ENCODE assay signal across 9 cellular contexts in the genomic region with DNA sequence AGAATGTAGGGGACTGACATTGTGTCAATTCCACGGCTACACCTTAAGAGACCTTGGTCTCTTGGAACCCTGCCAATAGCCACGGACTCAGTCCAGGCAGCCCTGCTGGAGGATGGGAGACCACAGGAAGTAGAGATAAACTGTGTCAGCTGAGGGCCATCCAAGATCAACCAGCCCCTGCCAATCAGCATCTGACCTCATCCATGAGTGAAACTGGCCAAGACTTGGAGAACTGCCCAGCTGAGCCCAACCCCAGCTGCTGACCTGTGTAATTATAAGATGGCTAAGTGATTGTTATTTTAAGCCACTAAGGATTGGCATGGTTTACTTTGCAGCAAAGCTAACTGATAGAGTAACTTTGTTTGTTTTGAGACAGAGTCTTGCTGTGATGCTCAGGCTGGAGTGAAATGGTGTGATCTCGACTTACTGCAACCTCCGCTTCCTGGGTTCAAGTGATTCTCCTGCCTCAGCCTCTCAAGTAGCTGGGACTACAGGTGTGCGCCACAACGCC. TPM values are rescaled to one million over a fixed set of nuclear protein-coding genes. Genes with fewer than 3 reads are reported as not detected.
DNase-seq lines count a peak whose midpoint lies in the region; ATAC-seq, FAIRE-seq and TF ChIP-seq lines count a peak whose summit lies in the region.
"Had no signal": no experiment of that assay in that cellular context is flagged by ENCODE, and none has a peak within 500 bp of the region (broad histone marks: within the 10 kb centered on the region; RNA-seq: fewer than 3 reads in every experiment).

No MANE protein-coding gene starts in this region.

- H3K36me3 ChIP-seq in prostate gland: no peaks in the 10 kb centered on the region

- ATAC-seq in GM18498 (IDR thresholded peaks at IDR 0.05; ENCODE audit: unreplicated experiment) (no peak), HG03097 (IDR thresholded peaks at IDR 0.05; ENCODE audit: low FRiP score, unreplicated experiment) (no peak), HG03196 (IDR thresholded peaks at IDR 0.05; ENCODE audit: unreplicated experiment) (no peak)

- FAIRE-seq in H54 (lab: Jason Lieb, UNC): no peak

- DNase-seq in H54 (ENCODE audit: insufficient read length, low spot score): peak; percentile 61
- peak; percentile 48 to 55 for DNase-seq in erythroblast (lab: John Stamatoyannopoulos, UW)
- DNase-seq in prostate gland (ENCODE audit: low spot score): peak; percentile 7
- DNase-seq in NCI-H524 treated with DMSO at 0.1 percent for 48 hours (lab: John Stamatoyannopoulos, UW): no peak
- DNase-seq: activated T-cell treated with anti-CD3 and anti-CD28 coated beads, Interleukin-2, amount 50 U/mL, for 48 hours had no signal

- H3K4me1 ChIP-seq in prostate gland (replicated peaks): no peaks in the 10 kb centered on the region

- H3K27me3 ChIP-seq in prostate gland (replicated peaks; ENCODE audit: insufficient read depth): no peaks in the 10 kb centered on the region

- no peak overlapping the region for H3K4me3 ChIP-seq in prostate gland

- H3K27ac ChIP-seq in prostate gland: no peak overlapping the region

- H3K9me3 ChIP-seq in prostate gland: no peaks in the 10 kb centered on the region

- TF ChIP-seq POLR2A in H54 (IDR thresholded peaks at IDR 0.05; ENCODE audit: low read depth, low read length) (no peak), erythroblast (IDR thresholded peaks at IDR 0.05; ENCODE audit: low read length) (no peak), prostate gland (IDR thresholded peaks at IDR 0.05) (no peak)

- intact Hi-C loops in prostate gland (cut with DNase I): no loop called here

- WGBS in prostate gland: 60% methylated on average over 6 of the region's 6 CpGs

- TF ChIP-seq CTCF in prostate gland (IDR thresholded peaks at IDR 0.05): no peak

TF ChIP-seq in PFSK-1, 5 proteins besides CTCF, POLR2A, EP300 and RAD21:
- TF ChIP-seq POLR2AphosphoS5 (IDR thresholded peaks at IDR 0.05; ENCODE audit: low read depth, low read length) (no peak), TAF1 (IDR thresholded peaks at IDR 0.05; ENCODE audit: borderline replicate concordance, insufficient read depth, low read length) (peak; percentile 53; the same call in 1 of the 2 replicates), SIN3A (IDR thresholded peaks at IDR 0.05; ENCODE audit: borderline replicate concordance, insufficient read depth, low read length) (no peak; the same call in 1 of the 2 replicates), FOXP2 (optimal IDR thresholded peaks at IDR 0.05; ENCODE audit: borderline replicate concordance, extremely low read depth, extremely low read length, insufficient read depth) (peak; percentile 62), REST (IDR thresholded peaks at IDR 0.05; ENCODE audit: insufficient read depth in 1 of 2, low read depth in 2 of 2, low read length in 2 of 2) (peak in 1 of 2 experiments; percentile 68; a peak in 1 of 4 replicates)

RNA-seq across cellular contexts. Expression of gene YWHAE, which starts 13.3 kb away (rescaled TPM):
- polyA plus RNA-seq in PFSK-1 (2012; ENCODE audit: insufficient read length, low read depth): 902 TPM
- 100 to 1,000 TPM; 643 to 716 TPM for total RNA-seq in prostate gland

RNA-seq across cellular contexts. Expression of gene CRK, which starts 42.7 kb away (rescaled TPM):
- 51.3 TPM for polyA plus RNA-seq in PFSK-1 (2012; ENCODE audit: insufficient read length, low read depth)
- 10 to 100 TPM; 52.6 to 77.7 TPM for total RNA-seq in prostate gland
